22 cellular contexts compared by ENCODE assay signal in the genomic region with DNA sequence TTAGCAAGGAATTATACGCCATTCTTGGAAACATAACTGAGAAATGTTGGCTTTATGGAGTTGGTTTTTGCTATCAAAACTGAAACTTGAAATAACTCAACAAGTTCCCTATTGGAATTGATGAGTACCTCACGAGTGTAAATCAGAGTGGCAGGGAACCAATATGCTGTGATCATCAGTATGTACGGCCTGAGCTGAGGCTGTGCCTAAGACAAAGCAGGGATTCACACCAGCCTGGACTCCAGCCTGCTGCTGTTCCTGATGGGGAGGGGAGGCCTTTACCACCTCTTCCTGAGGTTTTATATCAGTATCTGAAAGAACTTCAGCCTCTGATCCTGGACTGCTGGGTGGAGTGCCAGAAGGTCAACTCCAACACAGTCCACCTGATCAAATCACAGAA.
DNase-seq lines count a peak whose midpoint lies in the region; FAIRE-seq and TF ChIP-seq lines count a peak whose summit lies in the region.
"Had no signal": no experiment of that assay in that cellular context is flagged by ENCODE, and none has a peak within 500 bp of the region (broad histone marks: within the 10 kb centered on the region; RNA-seq: fewer than 3 reads in every experiment).

No MANE protein-coding gene starts in this region.

- no peak overlapping the region for H3K27ac ChIP-seq in coronary artery
- H3K27ac ChIP-seq: A549, BLaER1, C4-2B had no signal

- no peak for FAIRE-seq in HTR-8/SVneo (lab: Jason Lieb, UNC)
- FAIRE-seq: A549, G401.6, GM12892, H1 had no signal

- H3K4me3 ChIP-seq in coronary artery: no peak overlapping the region
- H3K4me3 ChIP-seq: A549, BLaER1 had no signal

- DNase-seq in coronary artery (ENCODE audit: low spot score) (peak; percentile 8), inferior parietal cortex (ENCODE audit: extremely low spot score) (peak; percentile 38), pons (ENCODE audit: low spot score) (peak; percentile 84), superior temporal gyrus (ENCODE audit: extremely low spot score) (peak; percentile 61), HTR-8/SVneo (ENCODE audit: insufficient read length, low spot score) (no peak), NCI-H1694 treated with DMSO at 0.1 percent for 48 hours (lab: John Stamatoyannopoulos, UW) (no peak)
- DNase-seq in activated CD4-positive, CD25-positive, alpha-beta regulatory T cell treated with anti-CD3 and anti-CD28 coated beads, Interleukin-2, amount 50 U/mL, for 72 hours: no peak
- DNase-seq: 8988T; ACHN; AML-193; Caco-2; CD4-positive, CD25-positive, alpha-beta regulatory T cell; CD8-positive, alpha-beta T cell; DMS153; DND-41; H9 had no signal

- TF ChIP-seq CTCF in coronary artery (IDR thresholded peaks at IDR 0.05): no peak

Comparison
In these comparisons a context has a peak if more than half of its experiments do, and no peak if none do; other contexts are left out.
1. DNase-seq: peak in coronary artery (single experiment), inferior parietal cortex (single experiment), pons (single experiment) and superior temporal gyrus (single experiment); none in activated CD4-positive, CD25-positive, alpha-beta regulatory T cell treated with anti-CD3 and anti-CD28 coated beads, Interleukin-2, amount 50 U/mL, for 72 hours (single experiment), HTR-8/SVneo (single experiment) and NCI-H1694 treated with DMSO at 0.1 percent for 48 hours (single experiment).